8 cellular contexts compared by ENCODE assay signal in genomic region chr1:203627819-203628184, GRCh38. TPM values are rescaled to one million over a fixed set of nuclear protein-coding genes. Genes with fewer than 3 reads are reported as not detected.
DNase-seq lines count a peak whose midpoint lies in the region; ATAC-seq and TF ChIP-seq lines count a peak whose summit lies in the region.

No MANE protein-coding gene starts in this region.

- H3K9me3 ChIP-seq in lower lobe of right lung (no peaks in the 10 kb centered on the region), thoracic aorta (no peaks in the 10 kb centered on the region)

- peak overlapping the region; percentile 88 for H3K4me3 ChIP-seq in lower lobe of right lung
- H3K4me3 ChIP-seq in thoracic aorta: peak overlapping the region; percentile 85

- no peaks in the 10 kb centered on the region for H3K9me3 Mint-ChIP-seq in central memory CD8-positive, alpha-beta T cell

- no peak for ATAC-seq in central memory CD8-positive, alpha-beta T cell (replicated peaks; ENCODE audit: extremely low read depth, poor library complexity, severe bottlenecking)
- ATAC-seq in lower lobe of right lung (peak; percentile 15 to 36), thoracic aorta (ENCODE audit: insufficient number of reproducible peaks, low FRiP score, low read depth) (no peak), HG03280 (IDR thresholded peaks at IDR 0.05; ENCODE audit: unreplicated experiment) (no peak), HG03159 (IDR thresholded peaks at IDR 0.05; ENCODE audit: unreplicated experiment) (no peak)

- TF ChIP-seq CTCF in lower lobe of right lung (IDR thresholded peaks at IDR 0.05): no peak
- TF ChIP-seq CTCF in thoracic aorta (IDR thresholded peaks at IDR 0.05): no peak

- H3K27me3 ChIP-seq in lower lobe of right lung (ENCODE audit: low read depth): no peaks in the 10 kb centered on the region
- no peaks in the 10 kb centered on the region for H3K27me3 ChIP-seq in thoracic aorta (replicated peaks; ENCODE audit: insufficient read depth)

- H3K36me3 ChIP-seq in lower lobe of right lung (peaks cover 5% of the 10 kb centered on the region), thoracic aorta (no peaks in the 10 kb centered on the region)

- H3K27ac Mint-ChIP-seq in central memory CD8-positive, alpha-beta T cell (ENCODE audit: low read depth): peak overlapping the region; percentile 98

- intact Hi-C loops in lower lobe of right lung (cut with DNase I): loop anchor here (10.0 kb wide), 1 partner anchor 113 kb away; no protein-coding TSS in a partner anchor

- H3K4me1 Mint-ChIP-seq in central memory CD8-positive, alpha-beta T cell: peaks cover 72% of the 10 kb centered on the region

- H3K27ac ChIP-seq in lower lobe of right lung (peak overlapping the region; percentile 90), thoracic aorta (peak overlapping the region; percentile 89 to 95)

- H3K4me1 ChIP-seq in lower lobe of right lung (peaks cover 50% of the 10 kb centered on the region), thoracic aorta (ENCODE audit: control insufficient read depth in 1 of 2, low read depth in 2 of 2) (peaks cover 19 to 44% of the 10 kb centered on the region in 2 donors)

- H3K27me3 Mint-ChIP-seq in central memory CD8-positive, alpha-beta T cell: no peaks in the 10 kb centered on the region

- DNase-seq in SKM-1 treated with dmso at 0.1 percent for 144 hours (lab: John Stamatoyannopoulos, UW; ENCODE audit: unreplicated experiment) (peak; percentile 29), SKM-1 (lab: John Stamatoyannopoulos, UW; ENCODE audit: unreplicated experiment) (no peak), RKO (ENCODE audit: low spot score) (peak; percentile 50), lower lobe of right lung (peak; percentile 52), thoracic aorta (ENCODE audit: low spot score) (no peak)
- no peak for DNase-seq in central memory CD8-positive, alpha-beta T cell (ENCODE audit: low spot score in 2 of 2)

- H3K36me3 Mint-ChIP-seq in central memory CD8-positive, alpha-beta T cell (ENCODE audit: insufficient read depth): peaks cover 40% of the 10 kb centered on the region

- peak overlapping the region; percentile 100 for H3K4me3 Mint-ChIP-seq in central memory CD8-positive, alpha-beta T cell

RNA-seq across cellular contexts. Expression of gene ATP2B4, which starts 1.2 kb away (rescaled TPM):
- 92.3 TPM for total RNA-seq in lower lobe of right lung
- total RNA-seq in thoracic aorta: 100 to 1,000 TPM; 131 to 138 TPM

Comparison
In these comparisons a context has a peak if more than half of its experiments do, and no peak if none do; other contexts are left out.
1. DNase-seq: peak in SKM-1 treated with dmso at 0.1 percent for 144 hours (single experiment), RKO (single experiment) and lower lobe of right lung (single experiment); none in SKM-1 (single experiment), central memory CD8-positive, alpha-beta T cell (0 of 2) and thoracic aorta (single experiment).
2. ATAC-seq: peak in lower lobe of right lung (2 of 2); none in central memory CD8-positive, alpha-beta T cell (single experiment), thoracic aorta (single experiment), HG03280 (single experiment) and HG03159 (single experiment).